ENCODE assay signal across 8 cellular contexts in genomic region chr7:155533120-155533826, GRCh38. TPM values are rescaled to one million over a fixed set of nuclear protein-coding genes. Genes with fewer than 3 reads are reported as not detected.
DNase-seq lines count a peak whose midpoint lies in the region; ATAC-seq and TF ChIP-seq lines count a peak whose summit lies in the region.

No MANE protein-coding gene starts in this region.

- H3K9ac ChIP-seq in ES-I3 (ENCODE audit: low read depth, low read length): peak overlapping the region; percentile 44; the same call in 1 of the 2 replicates

- no peaks in the 10 kb centered on the region for H3K9me3 Mint-ChIP-seq in endothelial cell (ENCODE audit: unreplicated experiment)

- no peaks in the 10 kb centered on the region for H3K36me3 ChIP-seq in ES-I3 (ENCODE audit: insufficient read depth, low read length)

- H3K4me1 ChIP-seq in ES-I3 (ENCODE audit: insufficient read depth, low read length): 0 out of 2 replicates have a peak, but pooled peaks cover 3% of the 10 kb centered on the region

- H3K9me3 ChIP-seq in ES-I3 (ENCODE audit: control insufficient read depth, insufficient read depth, low read length): no peaks in the 10 kb centered on the region

- TF ChIP-seq CTCF in endothelial cell (IDR thresholded peaks at IDR 0.05; ENCODE audit: unreplicated experiment) (no peak), omental fat pad (IDR thresholded peaks at IDR 0.05) (no peak)

- ATAC-seq in omental fat pad (ENCODE audit: low FRiP score) (no peak), GM19395 (IDR thresholded peaks at IDR 0.05; ENCODE audit: unreplicated experiment) (no peak), GM21786 (IDR thresholded peaks at IDR 0.05; ENCODE audit: unreplicated experiment) (no peak)

- H3K36me3 Mint-ChIP-seq in endothelial cell (ENCODE audit: low read depth, unreplicated experiment): peaks cover 4% of the 10 kb centered on the region

- H3K4me1 Mint-ChIP-seq in endothelial cell (ENCODE audit: unreplicated experiment): peaks cover 14% of the 10 kb centered on the region

- no peak overlapping the region for H3K27ac Mint-ChIP-seq in endothelial cell (ENCODE audit: unreplicated experiment)

- H3K4me3 Mint-ChIP-seq in endothelial cell (ENCODE audit: unreplicated experiment): peak overlapping the region; percentile 80

- peaks cover 16% of the 10 kb centered on the region for H3K27me3 Mint-ChIP-seq in endothelial cell (ENCODE audit: unreplicated experiment)

- peak; percentile 20 for DNase-seq in NCI-H1694 (lab: John Stamatoyannopoulos, UW)
- DNase-seq in endothelial cell (ENCODE audit: low spot score): no peak
- DNase-seq in omental fat pad (ENCODE audit: low spot score): peak; percentile 14
- no peak for DNase-seq in NCI-H187 (lab: John Stamatoyannopoulos, UW)
- no peak for DNase-seq in EL

RNA-seq across cellular contexts. Expression of gene CNPY1, which starts 13.1 kb away (rescaled TPM):
- total RNA-seq in endothelial cell (ENCODE audit: unreplicated experiment) (not detected), omental fat pad (not detected)

Comparison
In these comparisons a context has a peak if more than half of its experiments do, and no peak if none do; other contexts are left out.
1. DNase-seq: peak in NCI-H1694 (single experiment) and omental fat pad (single experiment); none in endothelial cell (single experiment), NCI-H187 (0 of 2) and EL (single experiment).